ENCODE assay signal across 7 cellular contexts in genomic region chr17:16166752-16167151, GRCh38. TPM values are rescaled to one million over a fixed set of nuclear protein-coding genes. Genes with fewer than 3 reads are reported as not detected.
DNase-seq lines count a peak whose midpoint lies in the region; ATAC-seq and TF ChIP-seq lines count a peak whose summit lies in the region.
"Not testable (repeated sequence)": the region's sequence is repeated elsewhere in the genome, so short reads cannot be mapped to it uniquely, and the experiment has no call there.

No MANE protein-coding gene starts in this region.

- H3K27me3 Mint-ChIP-seq in CD4-positive, CD25-positive, alpha-beta regulatory T cell; T-helper 2 cell treated with Interferon-gamma antibody and Interleukin-4, amounts not matched to agents 5 μg/mL and 100 μg/mL, for 36 hours (ENCODE audit: low read depth); activated T-cell treated with anti-CD3 and anti-CD28 coated beads, Interleukin-2, amount 50 U/mL, for 24 hours; activated T-helper 17 cell treated with anti-CD3 and anti-CD28 coated beads, Interleukin-2, amount 50 U/mL, for 72 hours; activated naive CD8-positive, alpha-beta T cell treated with anti-CD3 and anti-CD28 coated beads for 36 hours; effector memory CD8-positive, alpha-beta T cell: not testable (repeated sequence)

- peaks cover 27 to 33% (median 30%) of the 10 kb centered on the region in 4 donors for H3K4me1 Mint-ChIP-seq in CD4-positive, CD25-positive, alpha-beta regulatory T cell
- H3K4me1 Mint-ChIP-seq in T-helper 2 cell treated with Interferon-gamma antibody and Interleukin-4, amounts not matched to agents 5 μg/mL and 100 μg/mL, for 36 hours (ENCODE audit: low read depth) = peaks cover 16% of the 10 kb centered on the region
- H3K4me1 Mint-ChIP-seq in activated T-cell treated with anti-CD3 and anti-CD28 coated beads, Interleukin-2, amount 50 U/mL, for 24 hours (ENCODE audit: low read depth) = peaks cover 16% of the 10 kb centered on the region
- not testable (repeated sequence) for H3K4me1 Mint-ChIP-seq in activated T-helper 17 cell treated with anti-CD3 and anti-CD28 coated beads, Interleukin-2, amount 50 U/mL, for 72 hours
- H3K4me1 Mint-ChIP-seq in activated naive CD8-positive, alpha-beta T cell treated with anti-CD3 and anti-CD28 coated beads for 36 hours = peaks cover 17% of the 10 kb centered on the region
- H3K4me1 Mint-ChIP-seq in effector memory CD8-positive, alpha-beta T cell (ENCODE audit: low read depth in 2 of 2) = peaks cover 0 to 29% of the 10 kb centered on the region in 2 donors

- H3K9me3 Mint-ChIP-seq in CD4-positive, CD25-positive, alpha-beta regulatory T cell; T-helper 2 cell treated with Interferon-gamma antibody and Interleukin-4, amounts not matched to agents 5 μg/mL and 100 μg/mL, for 36 hours; activated T-cell treated with anti-CD3 and anti-CD28 coated beads, Interleukin-2, amount 50 U/mL, for 24 hours; activated T-helper 17 cell treated with anti-CD3 and anti-CD28 coated beads, Interleukin-2, amount 50 U/mL, for 72 hours; activated naive CD8-positive, alpha-beta T cell treated with anti-CD3 and anti-CD28 coated beads for 36 hours; effector memory CD8-positive, alpha-beta T cell: not testable (repeated sequence)

- H3K27ac Mint-ChIP-seq in CD4-positive, CD25-positive, alpha-beta regulatory T cell = peak overlapping the region in 2 of 3 donors; percentile 65 to 71
- H3K27ac Mint-ChIP-seq in T-helper 2 cell treated with Interferon-gamma antibody and Interleukin-4, amounts not matched to agents 5 μg/mL and 100 μg/mL, for 36 hours = peak overlapping the region; percentile 34
- H3K27ac Mint-ChIP-seq in activated T-cell treated with anti-CD3 and anti-CD28 coated beads, Interleukin-2, amount 50 U/mL, for 24 hours = peak overlapping the region; percentile 57
- peak overlapping the region; percentile 65 for H3K27ac Mint-ChIP-seq in activated T-helper 17 cell treated with anti-CD3 and anti-CD28 coated beads, Interleukin-2, amount 50 U/mL, for 72 hours
- peak overlapping the region; percentile 34 for H3K27ac Mint-ChIP-seq in activated naive CD8-positive, alpha-beta T cell treated with anti-CD3 and anti-CD28 coated beads for 36 hours
- peak overlapping the region; percentile 58 to 62 for H3K27ac Mint-ChIP-seq in effector memory CD8-positive, alpha-beta T cell

- H3K27me3 ChIP-seq in CD4-positive, CD25-positive, alpha-beta regulatory T cell (ENCODE audit: control insufficient read depth, insufficient read depth, low read length) = not testable (repeated sequence)

- not testable (repeated sequence) for H3K4me3 ChIP-seq in CD4-positive, CD25-positive, alpha-beta regulatory T cell (ENCODE audit: low read depth, low read length); GM12865 (ENCODE audit: low read depth, low read length)

- H3K9me3 ChIP-seq in CD4-positive, CD25-positive, alpha-beta regulatory T cell (ENCODE audit: control insufficient read depth in 2 of 2, low read length in 2 of 2) = not testable (repeated sequence)

- not testable (repeated sequence) for H3K4me1 ChIP-seq in CD4-positive, CD25-positive, alpha-beta regulatory T cell (ENCODE audit: control insufficient read depth, insufficient read depth, low read length, poor library complexity, severe bottlenecking)

- peaks cover 43% of the 10 kb centered on the region for H3K36me3 Mint-ChIP-seq in CD4-positive, CD25-positive, alpha-beta regulatory T cell
- H3K36me3 Mint-ChIP-seq in T-helper 2 cell treated with Interferon-gamma antibody and Interleukin-4, amounts not matched to agents 5 μg/mL and 100 μg/mL, for 36 hours (ENCODE audit: low read depth) = peaks cover 38% of the 10 kb centered on the region
- peaks cover 73% of the 10 kb centered on the region for H3K36me3 Mint-ChIP-seq in activated T-cell treated with anti-CD3 and anti-CD28 coated beads, Interleukin-2, amount 50 U/mL, for 24 hours (ENCODE audit: low read depth)
- peaks cover 88% of the 10 kb centered on the region for H3K36me3 Mint-ChIP-seq in activated T-helper 17 cell treated with anti-CD3 and anti-CD28 coated beads, Interleukin-2, amount 50 U/mL, for 72 hours (ENCODE audit: low read depth)
- peaks cover 24% of the 10 kb centered on the region for H3K36me3 Mint-ChIP-seq in activated naive CD8-positive, alpha-beta T cell treated with anti-CD3 and anti-CD28 coated beads for 36 hours
- H3K36me3 Mint-ChIP-seq in effector memory CD8-positive, alpha-beta T cell (ENCODE audit: insufficient read depth) = peaks cover 65% of the 10 kb centered on the region

- peaks cover 29% of the 10 kb centered on the region for H3K36me3 ChIP-seq in CD4-positive, CD25-positive, alpha-beta regulatory T cell (ENCODE audit: control insufficient read depth, insufficient read depth, low read length)

- TF ChIP-seq CTCF in GM12865 (IDR thresholded peaks at IDR 0.05; ENCODE audit: insufficient read depth, low read depth, low read length, missing control alignments) = not testable (repeated sequence)

- peak overlapping the region in 1 of 4 donors; percentile 15 for H3K4me3 Mint-ChIP-seq in CD4-positive, CD25-positive, alpha-beta regulatory T cell
- H3K4me3 Mint-ChIP-seq in T-helper 2 cell treated with Interferon-gamma antibody and Interleukin-4, amounts not matched to agents 5 μg/mL and 100 μg/mL, for 36 hours; activated T-cell treated with anti-CD3 and anti-CD28 coated beads, Interleukin-2, amount 50 U/mL, for 24 hours; activated naive CD8-positive, alpha-beta T cell treated with anti-CD3 and anti-CD28 coated beads for 36 hours; effector memory CD8-positive, alpha-beta T cell: not testable (repeated sequence)
- peak overlapping the region; percentile 39 for H3K4me3 Mint-ChIP-seq in activated T-helper 17 cell treated with anti-CD3 and anti-CD28 coated beads, Interleukin-2, amount 50 U/mL, for 72 hours

- H3K27ac ChIP-seq in CD4-positive, CD25-positive, alpha-beta regulatory T cell (ENCODE audit: insufficient read depth, low read length, poor library complexity, severe bottlenecking) = peak overlapping the region; percentile 14

- peak in 1 of 3 donors; percentile 44 for DNase-seq in CD4-positive, CD25-positive, alpha-beta regulatory T cell
- DNase-seq in GM12865 (ENCODE audit: low read depth) = peak; percentile 47
- DNase-seq in T-helper 2 cell treated with Interferon-gamma antibody and Interleukin-4, amounts not matched to agents 5 μg/mL and 100 μg/mL, for 36 hours (ENCODE audit: low spot score); activated T-cell treated with anti-CD3 and anti-CD28 coated beads, Interleukin-2, amount 50 U/mL, for 24 hours; activated naive CD8-positive, alpha-beta T cell treated with anti-CD3 and anti-CD28 coated beads for 36 hours; effector memory CD8-positive, alpha-beta T cell: not testable (repeated sequence)

- not testable (repeated sequence) for ATAC-seq in CD4-positive, CD25-positive, alpha-beta regulatory T cell (ENCODE audit: low read depth in 2 of 2); activated T-helper 17 cell treated with anti-CD3 and anti-CD28 coated beads, Interleukin-2, amount 50 U/mL, for 72 hours (replicated peaks); effector memory CD8-positive, alpha-beta T cell (replicated peaks)

RNA-seq across cellular contexts. Expression of gene NCOR1, which starts 48.6 kb away (rescaled TPM):
- 216 TPM for total RNA-seq in CD4-positive, CD25-positive, alpha-beta regulatory T cell
- 10 to 100 TPM; 65.8 to 68.7 (median 67.0) TPM for polyA plus RNA-seq in CD4-positive, CD25-positive, alpha-beta regulatory T cell
- 100 to 1,000 TPM; 112 to 144 TPM for total RNA-seq in activated T-helper 17 cell treated with anti-CD3 and anti-CD28 coated beads, Interleukin-2, amount 50 U/mL, for 72 hours
- 100 to 1,000 TPM; 122 to 131 TPM for total RNA-seq in activated naive CD8-positive, alpha-beta T cell treated with anti-CD3 and anti-CD28 coated beads for 36 hours

RNA-seq across cellular contexts. Expression of gene PIGL, which starts 50.3 kb away (rescaled TPM):
- total RNA-seq in CD4-positive, CD25-positive, alpha-beta regulatory T cell = 59.4 TPM
- 10 to 100 TPM in 3 of 4 donors, 1 to 10 TPM in 1; 8.7 to 12.0 (median 11.5) TPM for polyA plus RNA-seq in CD4-positive, CD25-positive, alpha-beta regulatory T cell
- total RNA-seq in activated T-helper 17 cell treated with anti-CD3 and anti-CD28 coated beads, Interleukin-2, amount 50 U/mL, for 72 hours = 10 to 100 TPM; 35.5 to 38.7 TPM
- 10 to 100 TPM; 29.9 to 31.3 TPM for total RNA-seq in activated naive CD8-positive, alpha-beta T cell treated with anti-CD3 and anti-CD28 coated beads for 36 hours
